ENCODE assay signal across 1 cellular context in genomic region chr11:62266558-62266957, GRCh38.
TF ChIP-seq lines count a peak whose summit lies in the region.

No MANE protein-coding gene starts in this region.

TF ChIP-seq in IMR-90, 13 proteins besides CTCF, POLR2A, EP300 and RAD21:
- no peak for TF ChIP-seq CEBPB (IDR thresholded peaks at IDR 0.05; ENCODE audit: low read depth, low read length)
- TF ChIP-seq MXI1 (IDR thresholded peaks at IDR 0.05; ENCODE audit: borderline replicate concordance, low read depth, low read length) = no peak
- TF ChIP-seq BHLHE40 (IDR thresholded peaks at IDR 0.05; ENCODE audit: low read depth, low read length) = no peak
- no peak for TF ChIP-seq SMC3 (IDR thresholded peaks at IDR 0.05; ENCODE audit: low read depth, low read length)
- TF ChIP-seq RFX5 (IDR thresholded peaks at IDR 0.05; ENCODE audit: low read depth, low read length) = no peak
- no peak for TF ChIP-seq MAFK (IDR thresholded peaks at IDR 0.05; ENCODE audit: low read depth, low read length)
- TF ChIP-seq NFE2L2 (IDR thresholded peaks at IDR 0.05; ENCODE audit: low read depth, low read length) = no peak
